Comparison of ENCODE assay signal across 1 cellular context in the genomic region with DNA sequence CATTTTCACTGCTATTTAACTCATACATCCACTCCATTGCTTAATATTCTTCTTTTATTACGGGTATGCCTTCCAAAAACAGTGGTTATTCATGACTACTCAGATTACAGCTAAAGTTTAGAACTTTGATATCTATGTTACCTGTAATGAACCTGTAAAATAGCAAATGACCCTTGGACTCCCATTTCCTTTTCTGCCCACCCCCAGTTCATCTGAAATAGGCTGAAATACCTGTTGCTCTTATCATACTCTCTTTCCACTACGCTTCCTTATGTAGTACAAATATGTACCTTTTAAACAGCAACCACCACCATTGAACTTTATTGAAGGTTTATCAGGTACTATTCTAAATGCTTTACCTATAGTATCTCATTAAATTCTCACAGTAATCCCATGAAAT.
TF ChIP-seq lines count a peak whose summit lies in the region.

No MANE protein-coding gene starts in this region.

TF ChIP-seq in GM12878, 131 proteins besides CTCF, POLR2A, EP300 and RAD21:
- TF ChIP-seq ZBTB40 (IDR thresholded peaks at IDR 0.05; ENCODE audit: borderline replicate concordance) (no peak), MYC (IDR thresholded peaks at IDR 0.05; ENCODE audit: insufficient read depth, insufficient read length, insufficient replicate concordance, low read length, severe bottlenecking) (no peak), STAT3 (IDR thresholded peaks at IDR 0.05; ENCODE audit: low read depth, low read length) (no peak), BACH1 (IDR thresholded peaks at IDR 0.05; ENCODE audit: borderline replicate concordance) (no peak), YBX1 (IDR thresholded peaks at IDR 0.05) (no peak), ZNF592 (IDR thresholded peaks at IDR 0.05) (no peak), KDM1A (IDR thresholded peaks at IDR 0.05; ENCODE audit: borderline replicate concordance) (no peak), TCF12 (IDR thresholded peaks at IDR 0.05; ENCODE audit: low read depth, low read length) (no peak), LARP7 (IDR thresholded peaks at IDR 0.05) (no peak), ATF2 (IDR thresholded peaks at IDR 0.05; ENCODE audit: low read length) (no peak), MXI1 (IDR thresholded peaks at IDR 0.05; ENCODE audit: low read depth, low read length) (no peak), CBFB (IDR thresholded peaks at IDR 0.05; ENCODE audit: low read depth) (no peak), ZNF217 (IDR thresholded peaks at IDR 0.05) (no peak), JUNB (IDR thresholded peaks at IDR 0.05) (no peak)
- TF ChIP-seq, protein P1, sequence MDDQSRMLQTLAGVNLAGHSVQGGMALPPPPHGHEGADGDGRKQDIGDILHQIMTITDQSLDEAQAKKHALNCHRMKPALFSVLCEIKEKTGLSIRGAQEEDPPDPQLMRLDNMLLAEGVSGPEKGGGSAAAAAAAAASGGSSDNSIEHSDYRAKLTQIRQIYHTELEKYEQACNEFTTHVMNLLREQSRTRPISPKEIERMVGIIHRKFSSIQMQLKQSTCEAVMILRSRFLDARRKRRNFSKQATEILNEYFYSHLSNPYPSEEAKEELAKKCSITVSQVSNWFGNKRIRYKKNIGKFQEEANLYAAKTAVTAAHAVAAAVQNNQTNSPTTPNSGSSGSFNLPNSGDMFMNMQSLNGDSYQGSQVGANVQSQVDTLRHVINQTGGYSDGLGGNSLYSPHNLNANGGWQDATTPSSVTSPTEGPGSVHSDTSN (IDR thresholded peaks at IDR 0.05; ENCODE audit: insufficient replicate concordance, low read depth, low read length), result no peak
- TF ChIP-seq, protein P2, sequence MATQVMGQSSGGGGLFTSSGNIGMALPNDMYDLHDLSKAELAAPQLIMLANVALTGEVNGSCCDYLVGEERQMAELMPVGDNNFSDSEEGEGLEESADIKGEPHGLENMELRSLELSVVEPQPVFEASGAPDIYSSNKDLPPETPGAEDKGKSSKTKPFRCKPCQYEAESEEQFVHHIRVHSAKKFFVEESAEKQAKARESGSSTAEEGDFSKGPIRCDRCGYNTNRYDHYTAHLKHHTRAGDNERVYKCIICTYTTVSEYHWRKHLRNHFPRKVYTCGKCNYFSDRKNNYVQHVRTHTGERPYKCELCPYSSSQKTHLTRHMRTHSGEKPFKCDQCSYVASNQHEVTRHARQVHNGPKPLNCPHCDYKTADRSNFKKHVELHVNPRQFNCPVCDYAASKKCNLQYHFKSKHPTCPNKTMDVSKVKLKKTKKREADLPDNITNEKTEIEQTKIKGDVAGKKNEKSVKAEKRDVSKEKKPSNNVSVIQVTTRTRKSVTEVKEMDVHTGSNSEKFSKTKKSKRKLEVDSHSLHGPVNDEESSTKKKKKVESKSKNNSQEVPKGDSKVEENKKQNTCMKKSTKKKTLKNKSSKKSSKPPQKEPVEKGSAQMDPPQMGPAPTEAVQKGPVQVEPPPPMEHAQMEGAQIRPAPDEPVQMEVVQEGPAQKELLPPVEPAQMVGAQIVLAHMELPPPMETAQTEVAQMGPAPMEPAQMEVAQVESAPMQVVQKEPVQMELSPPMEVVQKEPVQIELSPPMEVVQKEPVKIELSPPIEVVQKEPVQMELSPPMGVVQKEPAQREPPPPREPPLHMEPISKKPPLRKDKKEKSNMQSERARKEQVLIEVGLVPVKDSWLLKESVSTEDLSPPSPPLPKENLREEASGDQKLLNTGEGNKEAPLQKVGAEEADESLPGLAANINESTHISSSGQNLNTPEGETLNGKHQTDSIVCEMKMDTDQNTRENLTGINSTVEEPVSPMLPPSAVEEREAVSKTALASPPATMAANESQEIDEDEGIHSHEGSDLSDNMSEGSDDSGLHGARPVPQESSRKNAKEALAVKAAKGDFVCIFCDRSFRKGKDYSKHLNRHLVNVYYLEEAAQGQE (IDR thresholded peaks at IDR 0.05; ENCODE audit: low read depth, low read length), result no peak
